ENCODE assay signal across 8 cellular contexts in the genomic region with DNA sequence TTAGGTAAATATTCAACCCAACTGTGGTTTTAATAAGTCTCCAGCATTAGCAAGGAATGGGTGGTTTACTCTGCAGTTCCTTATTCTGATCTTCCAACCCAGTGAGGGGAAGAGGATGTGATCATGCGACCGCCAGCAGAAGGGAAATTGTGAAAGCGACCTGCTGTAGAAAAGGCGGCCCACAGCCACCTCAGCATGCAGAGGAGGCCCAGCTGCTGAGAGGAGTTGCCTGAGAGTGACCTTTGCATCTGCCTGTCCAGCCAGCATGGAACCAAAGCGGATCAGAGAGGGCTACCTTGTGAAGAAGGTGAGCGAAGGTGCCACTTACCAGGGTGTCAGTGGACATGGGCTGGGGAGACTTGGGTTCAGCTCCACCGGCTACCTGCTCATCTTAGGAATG. TPM values are rescaled to one million over a fixed set of nuclear protein-coding genes. Genes with fewer than 3 reads are reported as not detected.
A peak's percentile ranks its signal among the peaks of the same experiment; 100 is the strongest.
DNase-seq lines count a peak whose midpoint lies in the region; ATAC-seq and TF ChIP-seq lines count a peak whose summit lies in the region.

A gene with protein sequence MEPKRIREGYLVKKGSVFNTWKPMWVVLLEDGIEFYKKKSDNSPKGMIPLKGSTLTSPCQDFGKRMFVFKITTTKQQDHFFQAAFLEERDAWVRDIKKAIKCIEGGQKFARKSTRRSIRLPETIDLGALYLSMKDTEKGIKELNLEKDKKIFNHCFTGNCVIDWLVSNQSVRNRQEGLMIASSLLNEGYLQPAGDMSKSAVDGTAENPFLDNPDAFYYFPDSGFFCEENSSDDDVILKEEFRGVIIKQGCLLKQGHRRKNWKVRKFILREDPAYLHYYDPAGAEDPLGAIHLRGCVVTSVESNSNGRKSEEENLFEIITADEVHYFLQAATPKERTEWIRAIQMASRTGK (plus strand): TSS at position 196 of the 400 bp plus-strand sequence. CDS start 70 bp downstream, at position 266.

- ATAC-seq in GM21447 (IDR thresholded peaks at IDR 0.05; ENCODE audit: unreplicated experiment): peak; percentile 55
- ATAC-seq in GM23338: no peak

- POLR2A ChIA-PET in GM10248 (lab: Yijun Ruan, JAX): interaction anchor here (0.6 kb wide), 1 partner anchor 162 kb away, joined by 3 read pairs; no protein-coding TSS in a partner anchor

- H3K4me3 ChIP-seq in GM23338: no peak within 1 kb of the TSS

- peak; percentile 53 for DNase-seq in GM10248 (ENCODE audit: extremely low spot score)
- DNase-seq in KBM-7: peak; percentile 89
- DNase-seq in putamen (ENCODE audit: low spot score): peak; percentile 45
- DNase-seq in GM23338 (ENCODE audit: low spot score): no peak
- DNase-seq in activated CD4-positive, alpha-beta T cell treated with anti-CD3 and anti-CD28 coated beads, Interleukin-2, amount 50 U/mL, for 1 hour: no peak
- no peak for DNase-seq in COR-L47 (lab: John Stamatoyannopoulos, UW)

- H3K79me2 ChIP-seq in GM23338 (replicated peaks; ENCODE audit: insufficient read depth): no peaks in the 10 kb centered on the region

- H3K27me3 ChIP-seq in GM23338 (ENCODE audit: insufficient read depth): peaks cover 10% of the 10 kb centered on the region

- H3F3A ChIP-seq in GM23338 (replicated peaks; ENCODE audit: low read depth): no peaks in the 10 kb centered on the region

- H4K20me1 ChIP-seq in GM23338 (replicated peaks; ENCODE audit: insufficient read depth): no peaks in the 10 kb centered on the region

- no peak within 1 kb of the TSS for H2AFZ ChIP-seq in GM23338

- H3K27me3 Mint-ChIP-seq in dendritic cell treated with granulocyte-macrophage colony-stimulating factor and Interleukin-4, amounts not matched to agents 40 ng/mL and 50 ng/mL, for 4 days: no peaks in the 10 kb centered on the region
- H3K27me3 Mint-ChIP-seq in GM23338 (ENCODE audit: insufficient read depth, low read depth, poor library complexity): peaks cover 11% of the 10 kb centered on the region

- peaks cover 53% of the 10 kb centered on the region for H3K4me1 Mint-ChIP-seq in dendritic cell treated with granulocyte-macrophage colony-stimulating factor and Interleukin-4, amounts not matched to agents 40 ng/mL and 50 ng/mL, for 4 days (ENCODE audit: low read depth)
- H3K4me1 Mint-ChIP-seq in GM23338: peaks cover 5% of the 10 kb centered on the region; the same call in 1 of the 3 replicates

- no peaks in the 10 kb centered on the region for H3K4me1 ChIP-seq in GM23338 (ENCODE audit: insufficient read depth)

- TF ChIP-seq CTCF in GM10248 (IDR thresholded peaks at IDR 0.05; ENCODE audit: control extremely low read depth, extremely low read depth, low read depth, missing control alignments): no peak
- TF ChIP-seq CTCF in GM23338 (conservative IDR thresholded peaks at IDR 0.05; ENCODE audit: low read depth in 2 of 2): no peak

- no peaks in the 10 kb centered on the region for H3K9me2 ChIP-seq in GM23338 (ENCODE audit: insufficient read depth)

- CTCF ChIA-PET in GM10248 (lab: Yijun Ruan, JAX): interaction anchor here (1.6 to 2.8 kb wide), 2 partner anchors 24 to 76 kb away, joined by 5 to 22 read pairs; no protein-coding TSS in a partner anchor

- peak within 1 kb of the TSS; percentile 99 for H3K27ac Mint-ChIP-seq in dendritic cell treated with granulocyte-macrophage colony-stimulating factor and Interleukin-4, amounts not matched to agents 40 ng/mL and 50 ng/mL, for 4 days
- H3K27ac Mint-ChIP-seq in GM23338: no peak within 1 kb of the TSS

- H3K9me3 Mint-ChIP-seq in dendritic cell treated with granulocyte-macrophage colony-stimulating factor and Interleukin-4, amounts not matched to agents 40 ng/mL and 50 ng/mL, for 4 days: no peaks in the 10 kb centered on the region
- H3K9me3 Mint-ChIP-seq in GM23338: no peaks in the 10 kb centered on the region; the same call in 2 of the 3 replicates

- no peak within 1 kb of the TSS for H3K27ac ChIP-seq in GM23338 (ENCODE audit: low read depth)

- H3K4me3 Mint-ChIP-seq in dendritic cell treated with granulocyte-macrophage colony-stimulating factor and Interleukin-4, amounts not matched to agents 40 ng/mL and 50 ng/mL, for 4 days: peak within 1 kb of the TSS; percentile 96
- H3K4me3 Mint-ChIP-seq in GM23338: no peak within 1 kb of the TSS

- H3K36me3 ChIP-seq in GM23338 (ENCODE audit: insufficient read depth): no peaks in the 10 kb centered on the region

- in situ Hi-C loops in KBM-7 (cut with MboI; ENCODE audit: low pct_unique_long_range_greater_than_20kb, low sequenced_read_pairs): no loop called here

- intact Hi-C loops in dendritic cell treated with granulocyte-macrophage colony-stimulating factor and Interleukin-4, amounts not matched to agents 40 ng/mL and 50 ng/mL, for 4 days (cut with micrococcal nuclease): no loop called here

- H3K4me2 ChIP-seq in GM23338: no peak within 1 kb of the TSS

- peaks cover 49% of the 10 kb centered on the region for H3K36me3 Mint-ChIP-seq in dendritic cell treated with granulocyte-macrophage colony-stimulating factor and Interleukin-4, amounts not matched to agents 40 ng/mL and 50 ng/mL, for 4 days (ENCODE audit: low read depth)
- no peaks in the 10 kb centered on the region for H3K36me3 Mint-ChIP-seq in GM23338 (ENCODE audit: low read depth)

TF ChIP-seq in GM23338, 12 proteins besides CTCF, POLR2A, EP300 and RAD21 (continues in another document):
- TF ChIP-seq NANOG (IDR thresholded peaks at IDR 0.05; ENCODE audit: borderline replicate concordance) (no peak), CREB1 (CRISPR knock-in tag; IDR thresholded peaks at IDR 0.05; ENCODE audit: low read depth) (no peak), ZNF331 (CRISPR knock-in tag; IDR thresholded peaks at IDR 0.05; ENCODE audit: low read depth) (no peak), EZH2phosphoT487 (IDR thresholded peaks at IDR 0.05; ENCODE audit: unreplicated experiment) (no peak), JUNB (IDR thresholded peaks at IDR 0.05; ENCODE audit: unreplicated experiment) (no peak), STAT1 (IDR thresholded peaks at IDR 0.05; ENCODE audit: unreplicated experiment) (no peak)
- TF ChIP-seq, protein P1, sequence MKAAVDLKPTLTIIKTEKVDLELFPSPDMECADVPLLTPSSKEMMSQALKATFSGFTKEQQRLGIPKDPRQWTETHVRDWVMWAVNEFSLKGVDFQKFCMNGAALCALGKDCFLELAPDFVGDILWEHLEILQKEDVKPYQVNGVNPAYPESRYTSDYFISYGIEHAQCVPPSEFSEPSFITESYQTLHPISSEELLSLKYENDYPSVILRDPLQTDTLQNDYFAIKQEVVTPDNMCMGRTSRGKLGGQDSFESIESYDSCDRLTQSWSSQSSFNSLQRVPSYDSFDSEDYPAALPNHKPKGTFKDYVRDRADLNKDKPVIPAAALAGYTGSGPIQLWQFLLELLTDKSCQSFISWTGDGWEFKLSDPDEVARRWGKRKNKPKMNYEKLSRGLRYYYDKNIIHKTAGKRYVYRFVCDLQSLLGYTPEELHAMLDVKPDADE (IDR thresholded peaks at IDR 0.05): no peak

RNA-seq across cellular contexts. Expression of the gene that starts here (rescaled TPM):
- not detected in 2 replicates for total RNA-seq in GM23338 (2014; rRNA removed; shearing (Covaris generic))
- polyA plus RNA-seq in GM23338 (2016; fragmentation: Nextera tagmentation; extraction: Ambion mirVana): 0.06 and 0.12 TPM in 2 replicates

Comparison
In these comparisons a context has a peak if more than half of its experiments do, and no peak if none do; other contexts are left out.
1. DNase-seq: peak in GM10248 (single experiment), KBM-7 (single experiment) and putamen (single experiment); none in GM23338 (single experiment), activated CD4-positive, alpha-beta T cell treated with anti-CD3 and anti-CD28 coated beads, Interleukin-2, amount 50 U/mL, for 1 hour (single experiment) and COR-L47 (single experiment).